ENCODE assay signal across 28 cellular contexts in the genomic region with DNA sequence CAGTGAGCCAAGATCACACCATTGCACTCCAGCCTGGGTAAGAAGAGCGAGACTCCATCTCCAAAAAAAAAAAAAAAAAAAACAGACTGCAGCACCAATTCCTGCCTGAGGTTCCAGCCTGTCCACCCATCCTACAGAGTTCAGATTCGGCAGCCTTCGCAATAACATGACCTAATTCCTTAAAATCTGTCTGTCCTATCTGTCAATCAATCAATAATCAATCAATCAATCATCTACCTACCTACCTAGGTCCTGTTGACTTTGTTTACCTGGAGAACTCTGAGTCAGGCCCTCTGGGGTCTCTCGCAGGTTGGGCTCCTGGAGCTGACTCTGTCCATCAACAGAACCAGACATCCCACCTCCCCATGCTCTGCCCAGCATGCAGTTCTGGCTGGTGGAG.
"Had no signal": no experiment of that assay in that cellular context is flagged by ENCODE, and none has a peak within 500 bp of the region (broad histone marks: within the 10 kb centered on the region; RNA-seq: fewer than 3 reads in every experiment).

No MANE protein-coding gene starts in this region.

- H3K9ac ChIP-seq: parathyroid adenoma had no signal

- DNase-seq: naive B cell; naive thymus-derived CD8-positive, alpha-beta T cell; occipital lobe; ovary; posterior cingulate gyrus; psoas muscle; right lobe of liver; sigmoid colon; small intestine; stimulated activated CD4-positive, alpha-beta T cell treated with anti-CD3 and anti-CD28 coated beads, Interleukin-15, amount 100 ng/mL, for 24 hours; stimulated activated CD4-positive, alpha-beta T cell treated with anti-CD3 and anti-CD28 coated beads, Interleukin-2, amount 100 ng/mL, for 24 hours; stimulated activated CD4-positive, alpha-beta T cell treated with anti-CD3 and anti-CD28 coated beads, Interleukin-2, amount 100 ng/mL, for 48 hours; stimulated activated CD4-positive, alpha-beta T cell treated with anti-CD3 and anti-CD28 coated beads, Interleukin-4, amount 100 ng/mL, for 24 hours; stimulated activated naive B cell treated with anti-CD40 and anti-IgM and Interleukin-4, amounts not matched to agents 10 μg/mL and 1 μg/mL and 100 μg/mL, for 72 hours; stimulated activated naive CD4-positive, alpha-beta T cell treated with Interleukin-2 at 50 U/mL for 16 hours; stomach; thyroid gland; trophoblast cell; upper lobe of left lung had no signal

- H3K4me3 Mint-ChIP-seq: naive B cell; naive thymus-derived CD8-positive, alpha-beta T cell; nephron; stimulated activated effector memory CD8-positive, alpha-beta T cell treated with anti-CD3 and anti-CD28 coated beads, Interleukin-12 subunit alpha, Interleukin-12 subunit beta, amount 100 ng/mL, for 72 hours; stimulated activated naive B cell treated with anti-CD40 and anti-IgM and Interleukin-4, amounts not matched to agents 10 μg/mL and 1 μg/mL and 100 μg/mL, for 72 hours; stimulated activated naive CD8-positive, alpha-beta T cell treated with anti-CD3 and anti-CD28 coated beads, Interleukin-15, Interleukin-2, amounts not matched to agents 100 ng/mL and 50 ng/mL, for 24 hours had no signal

- H3K36me3 ChIP-seq: ovary, right lobe of liver, stomach, thoracic aorta, thyroid gland, tibial nerve, upper lobe of left lung, vagina had no signal

- H3K27ac Mint-ChIP-seq: naive B cell; naive thymus-derived CD8-positive, alpha-beta T cell; nephron; progenitor cell of endocrine pancreas; stimulated activated effector memory CD8-positive, alpha-beta T cell treated with anti-CD3 and anti-CD28 coated beads, Interleukin-12 subunit alpha, Interleukin-12 subunit beta, amount 100 ng/mL, for 72 hours; stimulated activated naive B cell treated with anti-CD40 and anti-IgM and Interleukin-4, amounts not matched to agents 10 μg/mL and 1 μg/mL and 100 μg/mL, for 72 hours; stimulated activated naive CD8-positive, alpha-beta T cell treated with anti-CD3 and anti-CD28 coated beads, Interleukin-15, Interleukin-2, amounts not matched to agents 100 ng/mL and 50 ng/mL, for 24 hours had no signal

- H3K27ac ChIP-seq: ovary, parathyroid adenoma, psoas muscle, right lobe of liver, sigmoid colon, stomach, thoracic aorta, thyroid gland, tibial nerve, upper lobe of left lung, vagina had no signal

- H3K9me3 ChIP-seq: ovary, psoas muscle, right lobe of liver, sigmoid colon, stomach, thoracic aorta, thyroid gland, tibial nerve, upper lobe of left lung, vagina had no signal

- H3K27me3 ChIP-seq: ovary, thyroid gland, upper lobe of left lung, vagina had no signal

- ATAC-seq: naive thymus-derived CD8-positive, alpha-beta T cell; psoas muscle; right cardiac atrium; right lobe of liver; stimulated activated effector memory CD8-positive, alpha-beta T cell treated with anti-CD3 and anti-CD28 coated beads, Interleukin-12 subunit alpha, Interleukin-12 subunit beta, amount 100 ng/mL, for 72 hours; stimulated activated naive B cell treated with anti-CD40 and anti-IgM and Interleukin-4, amounts not matched to agents 10 μg/mL and 1 μg/mL and 100 μg/mL, for 72 hours had no signal

- H3K4me3 ChIP-seq: ovary, psoas muscle, right lobe of liver, sigmoid colon, stomach, thoracic aorta, thyroid gland, tibial nerve, upper lobe of left lung, vagina had no signal

- H2AFZ ChIP-seq: parathyroid adenoma had no signal

- H3K36me3 Mint-ChIP-seq: naive thymus-derived CD8-positive, alpha-beta T cell; stimulated activated effector memory CD8-positive, alpha-beta T cell treated with anti-CD3 and anti-CD28 coated beads, Interleukin-12 subunit alpha, Interleukin-12 subunit beta, amount 100 ng/mL, for 72 hours; stimulated activated naive B cell treated with anti-CD40 and anti-IgM and Interleukin-4, amounts not matched to agents 10 μg/mL and 1 μg/mL and 100 μg/mL, for 72 hours had no signal

- H3K4me1 ChIP-seq: parathyroid adenoma, right lobe of liver had no signal

- H3K9me3 Mint-ChIP-seq: naive B cell; naive thymus-derived CD8-positive, alpha-beta T cell; nephron; stimulated activated effector memory CD8-positive, alpha-beta T cell treated with anti-CD3 and anti-CD28 coated beads, Interleukin-12 subunit alpha, Interleukin-12 subunit beta, amount 100 ng/mL, for 72 hours; stimulated activated naive B cell treated with anti-CD40 and anti-IgM and Interleukin-4, amounts not matched to agents 10 μg/mL and 1 μg/mL and 100 μg/mL, for 72 hours; stimulated activated naive CD8-positive, alpha-beta T cell treated with anti-CD3 and anti-CD28 coated beads, Interleukin-15, Interleukin-2, amounts not matched to agents 100 ng/mL and 50 ng/mL, for 24 hours had no signal
